ENCODE assay signal across 8 cellular contexts in genomic region chr5:137075163-137075970, GRCh38.
DNase-seq lines count a peak whose midpoint lies in the region; ATAC-seq and TF ChIP-seq lines count a peak whose summit lies in the region.

No MANE protein-coding gene starts in this region.

- H3K36me3 Mint-ChIP-seq in Calu3 (ENCODE audit: insufficient read depth, unreplicated experiment): peaks cover 16% of the 10 kb centered on the region

- H3K4me3 ChIP-seq in ascending aorta: no peak overlapping the region

- H3K4me1 Mint-ChIP-seq in Calu3 (ENCODE audit: low read depth, unreplicated experiment): peaks cover 61% of the 10 kb centered on the region

- DNase-seq in Calu3: peak; percentile 96
- peak; percentile 80 for DNase-seq in NCI-H526 treated with DMSO at 0.1 percent for 48 hours (lab: John Stamatoyannopoulos, UW)
- peak; percentile 57 for DNase-seq in astrocyte of the hippocampus (ENCODE audit: low read depth, low spot score)
- DNase-seq in left colon: peak; percentile 51 to 73
- no peak for DNase-seq in ascending aorta (ENCODE audit: low spot score in 2 of 2)
- no peak for DNase-seq in Ammon's horn (ENCODE audit: low spot score)

- H3K27ac Mint-ChIP-seq in Calu3 (ENCODE audit: unreplicated experiment): no peak overlapping the region

- peaks cover 3 to 13% of the 10 kb centered on the region in 2 donors for H3K4me1 ChIP-seq in ascending aorta

- H3K9me3 Mint-ChIP-seq in Calu3 (ENCODE audit: low read depth, unreplicated experiment): no peaks in the 10 kb centered on the region

- no peaks in the 10 kb centered on the region for H3K9me3 ChIP-seq in ascending aorta

- no peaks in the 10 kb centered on the region for H3K27me3 ChIP-seq in ascending aorta

- no peak overlapping the region for H3K27ac ChIP-seq in ascending aorta

- TF ChIP-seq CTCF in Calu3 (IDR thresholded peaks at IDR 0.05; ENCODE audit: unreplicated experiment) (peak; percentile 87), ascending aorta (IDR thresholded peaks at IDR 0.05) (no peak)

- CTCF ChIA-PET in Calu3 (lab: Charles Lee): interaction anchor here (0.5 to 2.7 kb wide), 15 partner anchors 13 to 272 kb away, joined by 3 to 53 read pairs (median 4); no protein-coding TSS in a partner anchor

- H3K27me3 Mint-ChIP-seq in Calu3 (ENCODE audit: unreplicated experiment): no peaks in the 10 kb centered on the region

- ATAC-seq in GM19035 (IDR thresholded peaks at IDR 0.05; ENCODE audit: unreplicated experiment) (peak; percentile 61), HG03175 (IDR thresholded peaks at IDR 0.05; ENCODE audit: unreplicated experiment) (peak; percentile 70), left colon (peak; percentile 100)

- no TSS peak for BruUV-seq in Calu3 (replicated peaks; lab: Mats Ljungman, UMichigan)

- H3K4me3 Mint-ChIP-seq in Calu3 (ENCODE audit: low read depth, unreplicated experiment): no peak overlapping the region

- H3K36me3 ChIP-seq in ascending aorta: no peaks in the 10 kb centered on the region

- intact Hi-C loops in Calu3 (cut with micrococcal nuclease; ENCODE audit: unreplicated experiment) (loop anchor here (1.0 to 10.0 kb wide), 4 partner anchors 66 to 429 kb away; no protein-coding TSS in a partner anchor), left colon (cut with DNase I, micrococcal nuclease) (no loop called here), ascending aorta (cut with DNase I) (loop anchor here (10.0 kb wide), 1 partner anchor 549 kb away; no protein-coding TSS in a partner anchor)

Comparison
In these comparisons a context has a peak if more than half of its experiments do, and no peak if none do; other contexts are left out.
1. DNase-seq: peak in Calu3 (single experiment), NCI-H526 treated with DMSO at 0.1 percent for 48 hours (single experiment), astrocyte of the hippocampus (single experiment) and left colon (2 of 2); none in ascending aorta (0 of 2) and Ammon's horn (single experiment).
2. intact Hi-C loops: an anchor here in Calu3 (1.0 to 10.0 kb wide) and ascending aorta (10.0 kb wide); none called in left colon.
3. Peak in every context shown above with its lines, with median percentiles within 50 percentile points of each other: ATAC-seq.